5 cellular contexts compared by ENCODE assay signal in the genomic region with DNA sequence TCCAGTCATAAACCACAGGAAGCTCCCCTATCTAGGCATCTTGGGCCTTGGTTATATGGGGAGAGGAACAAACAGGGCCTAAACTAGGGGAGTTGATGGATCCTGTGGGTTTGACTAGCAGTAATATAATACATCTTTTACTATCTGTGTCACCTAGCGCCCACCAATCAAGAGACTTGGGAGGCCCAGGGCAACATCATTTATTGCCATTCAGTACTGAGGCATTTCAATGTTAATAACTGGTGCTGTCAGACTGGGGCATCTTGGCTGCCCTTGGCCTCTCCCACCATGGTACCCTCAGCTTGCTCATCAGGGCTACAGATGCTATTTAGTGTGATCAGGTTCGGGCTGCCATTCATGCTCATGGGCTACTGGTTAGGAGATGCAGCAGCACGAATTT.
"Had no signal": no experiment of that assay in that cellular context is flagged by ENCODE, and none has a peak within 500 bp of the region (broad histone marks: within the 10 kb centered on the region; RNA-seq: fewer than 3 reads in every experiment).

No MANE protein-coding gene starts in this region.

- H3K4me3 Mint-ChIP-seq: GM23338, H9, IgD-negative memory B cell had no signal

- H3K4me3 ChIP-seq: GM23338 had no signal

- DNase-seq: H9, HCEC 1CT, KBM-7 had no signal

- H3K27ac Mint-ChIP-seq: GM23338, H9, IgD-negative memory B cell had no signal

- H3K27me3 Mint-ChIP-seq: IgD-negative memory B cell had no signal

- H3K4me1 Mint-ChIP-seq: IgD-negative memory B cell had no signal

- H3K36me3 Mint-ChIP-seq: IgD-negative memory B cell had no signal

- H3K9me3 Mint-ChIP-seq: GM23338, H9 had no signal
